In genomic region chr20:945841-946240, GRCh38 we compare ENCODE assay signal across 14 cellular contexts. TPM values are rescaled to one million over a fixed set of nuclear protein-coding genes. Genes with fewer than 3 reads are reported as not detected.
DNase-seq lines count a peak whose midpoint lies in the region; TF ChIP-seq lines count a peak whose summit lies in the region.
"Had no signal": no experiment of that assay in that cellular context is flagged by ENCODE, and none has a peak within 500 bp of the region (broad histone marks: within the 10 kb centered on the region; RNA-seq: fewer than 3 reads in every experiment).

No MANE protein-coding gene starts in this region.

- H3K4me2 ChIP-seq in mesendoderm (ENCODE audit: low read length): no peak overlapping the region
- H3K4me2 ChIP-seq: BLaER1 had no signal

- no peaks in the 10 kb centered on the region for H3K9me3 Mint-ChIP-seq in endothelial cell (ENCODE audit: unreplicated experiment)

- H2BK120ac ChIP-seq in mesendoderm (ENCODE audit: low read depth, low read length): no peak overlapping the region

- no peaks in the 10 kb centered on the region for H3K36me3 Mint-ChIP-seq in endothelial cell (ENCODE audit: low read depth, unreplicated experiment)
- H3K36me3 Mint-ChIP-seq: CD4-positive, CD25-positive, alpha-beta regulatory T cell had no signal

- no peaks in the 10 kb centered on the region for H3K79me1 ChIP-seq in mesendoderm (ENCODE audit: low read length)

- H3K27me3 ChIP-seq in mesendoderm (ENCODE audit: insufficient read depth, low read length, poor library complexity) (no peaks in the 10 kb centered on the region), brain microvascular endothelial cell (replicated peaks) (no peaks in the 10 kb centered on the region)
- H3K27me3 ChIP-seq: BLaER1 had no signal

- no peaks in the 10 kb centered on the region for H3K79me2 ChIP-seq in mesendoderm (ENCODE audit: control insufficient read depth, insufficient read depth, low read length)

- H3K36me3 ChIP-seq in mesendoderm (ENCODE audit: control insufficient read depth, insufficient read depth, low read length) (no peaks in the 10 kb centered on the region), brain microvascular endothelial cell (replicated peaks) (no peaks in the 10 kb centered on the region)
- H3K36me3 ChIP-seq: BLaER1 had no signal

- no peak overlapping the region for H2BK15ac ChIP-seq in mesendoderm (replicated peaks; ENCODE audit: low read depth)

- H3K4me3 ChIP-seq in mesendoderm (ENCODE audit: low read length) (no peak overlapping the region), brain microvascular endothelial cell (ENCODE audit: low read depth, low read length) (no peak overlapping the region)
- H3K4me3 ChIP-seq: BLaER1, GM23248 had no signal

- H3K9ac ChIP-seq in mesendoderm (ENCODE audit: low read length): no peak overlapping the region
- H3K9ac ChIP-seq: BLaER1, GM23248 had no signal

- H3K4me3 Mint-ChIP-seq in endothelial cell (ENCODE audit: unreplicated experiment): no peak overlapping the region
- H3K4me3 Mint-ChIP-seq: CD4-positive, CD25-positive, alpha-beta regulatory T cell had no signal

- no peak overlapping the region for H4K8ac ChIP-seq in mesendoderm (ENCODE audit: low read depth, low read length)

- intact Hi-C loops in posterior vena cava (cut with DNase I): no loop called here

- H3K4me1 ChIP-seq in mesendoderm (ENCODE audit: control insufficient read depth, low read depth, low read length): peaks cover 4% of the 10 kb centered on the region
- H3K4me1 ChIP-seq: BLaER1 had no signal

- peak overlapping the region; percentile 27 for H3K56ac ChIP-seq in mesendoderm (ENCODE audit: low read length)

- H3K27me3 Mint-ChIP-seq in endothelial cell (ENCODE audit: unreplicated experiment): no peaks in the 10 kb centered on the region

- no peak overlapping the region for H4K5ac ChIP-seq in mesendoderm (ENCODE audit: low read length)

- DNase-seq in NCI-H748 (lab: John Stamatoyannopoulos, UW; ENCODE audit: unreplicated experiment) (peak; percentile 26), NCI-H748 treated with DMSO at 0.1 percent for 48 hours (lab: John Stamatoyannopoulos, UW) (no peak), NCI-H69 (lab: John Stamatoyannopoulos, UW) (peak; percentile 30), mesendoderm (no peak), posterior vena cava (ENCODE audit: low spot score) (peak; percentile 50), endothelial cell (ENCODE audit: low spot score) (no peak), brain microvascular endothelial cell (no peak)
- DNase-seq: 8988T; AML-193; CD4-positive, CD25-positive, alpha-beta regulatory T cell; GM23248; H7 had no signal

- no peak overlapping the region for H3K18ac ChIP-seq in mesendoderm (ENCODE audit: low read length)

- peak overlapping the region; percentile 19 for H2BK5ac ChIP-seq in mesendoderm (ENCODE audit: low read length)

- H3K27ac Mint-ChIP-seq in endothelial cell (ENCODE audit: unreplicated experiment): no peak overlapping the region
- H3K27ac Mint-ChIP-seq: CD4-positive, CD25-positive, alpha-beta regulatory T cell had no signal

- H3K4ac ChIP-seq in mesendoderm (ENCODE audit: low read depth, low read length): peak overlapping the region; percentile 8

- TF ChIP-seq CTCF in endothelial cell (IDR thresholded peaks at IDR 0.05; ENCODE audit: unreplicated experiment): no peak
- TF ChIP-seq CTCF in brain microvascular endothelial cell (IDR thresholded peaks at IDR 0.05; ENCODE audit: low read depth, low read length, missing control alignments): no peak

- no CpG with 5 or more reads among the region's 13 CpGs for WGBS in mesendoderm (ENCODE audit: extremely low coverage, insufficient coverage, low lambda C conversion rate)

- H3K27ac ChIP-seq in mesendoderm (ENCODE audit: low read depth, low read length) (no peak overlapping the region), brain microvascular endothelial cell (no peak overlapping the region)
- H3K27ac ChIP-seq: BLaER1, GM23248 had no signal

- in situ Hi-C loops in brain microvascular endothelial cell (cut with HindIII; ENCODE audit: low pct_ligation_motif_present, low sequenced_read_pairs): no loop called here

- peak overlapping the region; percentile 35 for H2AK5ac ChIP-seq in mesendoderm (ENCODE audit: low read length)

- peaks cover 15% of the 10 kb centered on the region for H3K4me1 Mint-ChIP-seq in endothelial cell (ENCODE audit: unreplicated experiment)
- H3K4me1 Mint-ChIP-seq: CD4-positive, CD25-positive, alpha-beta regulatory T cell had no signal

- no peak overlapping the region for H3K23ac ChIP-seq in mesendoderm (ENCODE audit: low read length)

RNA-seq across cellular contexts. Expression of gene ANGPT4, which starts 29.7 kb away (rescaled TPM):
- polyA plus RNA-seq in mesendoderm (2013, experiment 1 of 2): 0.18 TPM
- 0.22 TPM for polyA plus RNA-seq in mesendoderm (2013, experiment 2 of 2)
- total RNA-seq in posterior vena cava (1 to 10 TPM in 1 of 2 donors, under 1 TPM in 1; 0.24 to 1.1 TPM), endothelial cell (ENCODE audit: unreplicated experiment) (0.51 TPM)
- total RNA-seq: CD4-positive, CD25-positive, alpha-beta regulatory T cell; GM23248 had no signal
- polyA plus RNA-seq: CD4-positive, CD25-positive, alpha-beta regulatory T cell; GM23248 had no signal

RNA-seq across cellular contexts. Expression of gene RSPO4, which starts 56.3 kb away (rescaled TPM):
- polyA plus RNA-seq in mesendoderm (2013, experiment 1 of 2): 2.8 TPM
- 2.7 TPM for polyA plus RNA-seq in mesendoderm (2013, experiment 2 of 2)
- under 1 TPM in 1 of 2 donors, not detected in 1; 0.24 TPM for total RNA-seq in posterior vena cava
- total RNA-seq in endothelial cell (ENCODE audit: unreplicated experiment): 0.95 TPM
- total RNA-seq: Daoy, GM23248 had no signal
- polyA plus RNA-seq: CD4-positive, CD25-positive, alpha-beta regulatory T cell had no signal

Comparison
In these comparisons a context has a peak if more than half of its experiments do, and no peak if none do; other contexts are left out.
1. DNase-seq: peak in NCI-H748 (single experiment), NCI-H69 (single experiment) and posterior vena cava (single experiment); none in NCI-H748 treated with DMSO at 0.1 percent for 48 hours (single experiment), mesendoderm (single experiment), endothelial cell (single experiment) and brain microvascular endothelial cell (single experiment).